Comparison of ENCODE assay signal across 1 cellular context in the genomic region with DNA sequence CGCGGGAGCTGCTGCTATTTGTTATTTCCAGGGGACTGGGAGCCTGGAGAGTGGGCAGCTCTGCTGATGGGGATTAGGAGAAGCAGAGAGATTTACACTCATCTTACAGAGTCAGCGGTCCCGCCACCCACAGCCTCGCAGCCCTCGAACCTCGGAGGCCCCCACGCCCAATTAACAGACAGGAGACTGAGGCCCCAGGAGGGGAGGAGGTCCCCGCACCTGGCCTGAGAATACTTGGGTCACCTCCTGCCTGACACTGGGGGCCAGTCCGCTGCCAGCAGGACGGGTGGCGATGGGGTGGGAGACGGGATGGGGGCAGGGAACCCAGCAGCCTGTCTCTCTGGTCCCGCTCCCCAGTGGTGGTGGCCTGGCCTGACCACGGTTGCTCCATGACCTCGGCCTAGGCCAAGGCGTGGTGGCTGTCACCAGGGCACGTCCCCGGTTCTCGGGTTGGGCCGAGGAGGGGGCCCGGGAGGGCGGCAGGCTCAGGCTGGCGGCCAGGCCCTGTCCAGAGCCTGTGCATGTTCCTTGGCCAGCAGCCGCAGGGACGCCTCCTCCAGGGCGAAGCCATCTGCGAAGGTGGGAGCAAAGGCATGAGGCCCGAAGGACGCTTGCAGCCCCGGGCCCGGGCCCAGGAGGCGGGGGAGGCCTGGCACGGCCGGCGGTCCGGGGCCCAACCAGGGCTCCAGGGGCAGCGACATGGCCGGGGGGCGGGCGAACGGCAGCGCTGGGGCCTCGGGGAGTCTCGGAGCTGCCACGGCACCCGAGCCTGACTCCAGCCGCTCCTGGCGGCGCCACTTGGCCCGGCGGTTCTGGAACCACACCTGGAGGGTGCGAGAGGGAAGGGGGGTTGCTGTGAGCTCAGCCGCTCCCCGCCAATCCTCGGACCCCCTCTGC.
TF ChIP-seq lines count a peak whose summit lies in the region.

No MANE protein-coding gene starts in this region.

TF ChIP-seq in K562, 482 proteins besides CTCF, POLR2A, EP300 and RAD21:
- TF ChIP-seq PCBP1 (IDR thresholded peaks at IDR 0.05; ENCODE audit: low read depth, low read length, poor library complexity, severe bottlenecking), result peak; percentile 29
- no peak for TF ChIP-seq SUPT5H (IDR thresholded peaks at IDR 0.05)
